9 cellular contexts compared by ENCODE assay signal in the genomic region with DNA sequence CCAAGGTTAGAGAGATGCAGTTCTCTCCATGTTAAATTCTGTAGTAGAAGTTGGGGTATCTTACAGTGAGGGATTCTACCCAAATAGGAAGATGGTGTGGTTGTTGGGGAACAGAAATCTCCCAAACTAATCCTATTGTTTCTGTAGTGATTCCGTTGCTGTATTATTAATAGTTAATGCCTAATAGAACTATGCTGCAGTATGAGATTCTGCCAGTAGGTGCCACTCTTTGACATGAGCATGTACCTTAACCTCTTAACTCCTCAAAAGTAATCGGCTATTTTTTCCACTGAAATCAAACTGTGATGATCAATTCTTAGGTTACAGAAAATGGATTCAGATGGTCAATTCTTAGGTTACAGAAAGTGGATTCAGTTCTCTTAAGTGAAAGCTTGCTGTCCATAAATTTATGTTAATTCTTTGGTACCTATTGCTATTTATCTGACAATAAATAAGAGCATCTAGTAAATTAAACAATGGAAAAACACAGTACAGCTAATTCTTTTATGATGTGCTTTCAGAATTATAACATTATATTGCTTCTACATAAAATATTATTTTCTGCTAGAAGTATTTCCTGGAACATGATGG.
DNase-seq lines count a peak whose midpoint lies in the region; ATAC-seq, FAIRE-seq and TF ChIP-seq lines count a peak whose summit lies in the region.
"Had no signal": no experiment of that assay in that cellular context is flagged by ENCODE, and none has a peak within 500 bp of the region (broad histone marks: within the 10 kb centered on the region; RNA-seq: fewer than 3 reads in every experiment).

No MANE protein-coding gene starts in this region.

- DNase-seq in AG10803 (ENCODE audit: low read depth) (peak; percentile 40), H9 (no peak), kidney glomerular epithelial cell (lab: John Stamatoyannopoulos, UW) (peak; percentile 14), T-helper 9 cell (no peak), GM12892 (ENCODE audit: insufficient read length) (no peak)
- peak; percentile 40 for DNase-seq in activated CD8-positive, alpha-beta T cell treated with anti-CD3 and anti-CD28 coated beads, Interleukin-2, amount 10 ng/mL, durations not matched to agents 7 days and 5 days
- no peak for DNase-seq in effector CD8-positive, alpha-beta T cell (lab: John Stamatoyannopoulos, UW)

- no peak overlapping the region for H2BK15ac ChIP-seq in H9 (ENCODE audit: low read depth, low read length)

- CTCF ChIA-PET in activated CD8-positive, alpha-beta T cell treated with anti-CD3 and anti-CD28 coated beads, Interleukin-2, amount 10 ng/mL, durations not matched to agents 7 days and 5 days (lab: Charles Lee): interaction anchor here (0.7 to 2.6 kb wide), 6 partner anchors 9 to 266 kb away, joined by 3 to 24 read pairs (median 3); no protein-coding TSS in a partner anchor

- H3K23ac ChIP-seq in H9 (ENCODE audit: insufficient read length, low read depth, low read length): no peak overlapping the region

- no peak overlapping the region for H3K4ac ChIP-seq in H9 (ENCODE audit: low read depth, low read length)

- no peaks in the 10 kb centered on the region for H3K27me3 ChIP-seq in H9 (ENCODE audit: insufficient read depth, low read length)

- H3K14ac ChIP-seq in H9 (ENCODE audit: insufficient read depth, low read length): no peak overlapping the region

- no peak overlapping the region for H2BK5ac ChIP-seq in H9 (ENCODE audit: insufficient read length, low read length)

- H3K27ac Mint-ChIP-seq in H9: no peak overlapping the region
- no peak overlapping the region for H3K27ac Mint-ChIP-seq in activated CD8-positive, alpha-beta T cell treated with anti-CD3 and anti-CD28 coated beads, Interleukin-2, amount 10 ng/mL, durations not matched to agents 7 days and 5 days
- H3K27ac Mint-ChIP-seq: memory B cell had no signal

- H3K36me3 Mint-ChIP-seq in H9 (ENCODE audit: insufficient read depth in 1 of 3, low read depth in 3 of 3): peaks cover 5 to 32% (median 8%) of the 10 kb centered on the region in 3 experiments
- peaks cover 2% of the 10 kb centered on the region for H3K36me3 Mint-ChIP-seq in activated CD8-positive, alpha-beta T cell treated with anti-CD3 and anti-CD28 coated beads, Interleukin-2, amount 10 ng/mL, durations not matched to agents 7 days and 5 days (ENCODE audit: low read depth)
- H3K36me3 Mint-ChIP-seq: memory B cell had no signal

- no peak overlapping the region for H4K8ac ChIP-seq in H9 (replicated peaks; ENCODE audit: insufficient read length, low read depth, low read length)

- H2BK20ac ChIP-seq in H9 (ENCODE audit: low read depth, low read length, poor library complexity, severe bottlenecking): no peak overlapping the region

- no CpG with 5 or more reads among the region's 2 CpGs for WGBS in H9 (ENCODE audit: extremely low coverage, insufficient read length, low lambda C conversion rate)

- H3K23me2 ChIP-seq in H9 (ENCODE audit: insufficient read length, low read depth, low read length, poor library complexity, severe bottlenecking): no peaks in the 10 kb centered on the region

- no peak overlapping the region for H4K5ac ChIP-seq in H9 (ENCODE audit: insufficient read length, low read depth, low read length)

- no peaks in the 10 kb centered on the region for H3K79me1 ChIP-seq in H9 (ENCODE audit: insufficient read depth, low read depth, low read length, poor library complexity, severe bottlenecking)

- no peak for TF ChIP-seq POLR2A in GM12892 (IDR thresholded peaks at IDR 0.05; ENCODE audit: low read depth, low read length)

- H4K20me1 ChIP-seq in H9 (ENCODE audit: control insufficient read depth, insufficient read depth, insufficient read length): no peaks in the 10 kb centered on the region

- TF ChIP-seq CTCF in AG10803 (conservative IDR thresholded peaks at IDR 0.05; ENCODE audit: low read length) (peak; percentile 64), H9 (conservative IDR thresholded peaks at IDR 0.05) (peak; percentile 73)

- H3K9me3 ChIP-seq in H9 (ENCODE audit: control insufficient read depth, low read depth, low read length): peaks cover 9% of the 10 kb centered on the region

- H3K4me1 Mint-ChIP-seq in H9: peaks cover 10 to 13% of the 10 kb centered on the region in 2 experiments
- H3K4me1 Mint-ChIP-seq in activated CD8-positive, alpha-beta T cell treated with anti-CD3 and anti-CD28 coated beads, Interleukin-2, amount 10 ng/mL, durations not matched to agents 7 days and 5 days (ENCODE audit: low read depth): peaks cover 9% of the 10 kb centered on the region
- H3K4me1 Mint-ChIP-seq: memory B cell had no signal

- H3K4me3 Mint-ChIP-seq in H9: no peak overlapping the region
- H3K4me3 Mint-ChIP-seq in activated CD8-positive, alpha-beta T cell treated with anti-CD3 and anti-CD28 coated beads, Interleukin-2, amount 10 ng/mL, durations not matched to agents 7 days and 5 days: no peak overlapping the region
- H3K4me3 Mint-ChIP-seq: memory B cell had no signal

- no peaks in the 10 kb centered on the region for H3K79me2 ChIP-seq in H9 (ENCODE audit: insufficient read depth, low read length)

- 0 out of 2 replicates have a peak, but pooled peaks cover 2% of the 10 kb centered on the region for H3K4me1 ChIP-seq in H9 (ENCODE audit: insufficient read depth, low read length)

- no peak overlapping the region for H3K4me2 ChIP-seq in H9 (ENCODE audit: insufficient read depth, insufficient read length, low read length)

- H3K56ac ChIP-seq in H9 (ENCODE audit: insufficient read length, low read depth, low read length): no peak overlapping the region

- H2BK120ac ChIP-seq in H9 (ENCODE audit: low read depth, low read length, poor library complexity, severe bottlenecking): no peak overlapping the region

- POLR2A ChIA-PET in activated CD8-positive, alpha-beta T cell treated with anti-CD3 and anti-CD28 coated beads, Interleukin-2, amount 10 ng/mL, durations not matched to agents 7 days and 5 days (lab: Charles Lee): no interaction called here

- no peaks in the 10 kb centered on the region for H3K27me3 Mint-ChIP-seq in H9 (ENCODE audit: low read depth)
- H3K27me3 Mint-ChIP-seq in activated CD8-positive, alpha-beta T cell treated with anti-CD3 and anti-CD28 coated beads, Interleukin-2, amount 10 ng/mL, durations not matched to agents 7 days and 5 days (ENCODE audit: low read depth): peaks cover 22% of the 10 kb centered on the region

- H4K91ac ChIP-seq in H9 (ENCODE audit: insufficient read length, low read depth, low read length): no peak overlapping the region

- FAIRE-seq in GM12892 (lab: Jason Lieb, UNC): no peak

- H3T11ph ChIP-seq in H9 (ENCODE audit: low read length): no peak overlapping the region

- H3K27ac ChIP-seq in H9 (ENCODE audit: insufficient read length, low read depth, low read length): no peak overlapping the region

- H2BK12ac ChIP-seq in H9 (ENCODE audit: insufficient read length, low read depth, low read length): no peak overlapping the region

- no peak overlapping the region for H2AFZ ChIP-seq in H9 (ENCODE audit: low read length)

- H3K18ac ChIP-seq in H9 (ENCODE audit: insufficient read length, low read depth, low read length): no peak overlapping the region

- no peak overlapping the region for H3K9ac ChIP-seq in H9 (ENCODE audit: extremely low read depth, insufficient read length, low read length)

- no peak overlapping the region for H3K4me3 ChIP-seq in AG10803 (ENCODE audit: low read length)

- ATAC-seq in activated CD8-positive, alpha-beta T cell treated with anti-CD3 and anti-CD28 coated beads, Interleukin-2, amount 10 ng/mL, durations not matched to agents 7 days and 5 days: no peak
- no peak for ATAC-seq in GM18909 (IDR thresholded peaks at IDR 0.05; ENCODE audit: poor library complexity, unreplicated experiment)

- H2AK5ac ChIP-seq in H9 (ENCODE audit: insufficient read length, low read length): no peak overlapping the region

- H3K9me3 Mint-ChIP-seq in H9: peaks cover 21 to 31% of the 10 kb centered on the region in 2 experiments
- peaks cover 22% of the 10 kb centered on the region for H3K9me3 Mint-ChIP-seq in activated CD8-positive, alpha-beta T cell treated with anti-CD3 and anti-CD28 coated beads, Interleukin-2, amount 10 ng/mL, durations not matched to agents 7 days and 5 days (ENCODE audit: insufficient read depth)

Comparison
In these comparisons a context has a peak if more than half of its experiments do, and no peak if none do; other contexts are left out.
1. DNase-seq: peak in AG10803 (single experiment), activated CD8-positive, alpha-beta T cell treated with anti-CD3 and anti-CD28 coated beads, Interleukin-2, amount 10 ng/mL, durations not matched to agents 7 days and 5 days (single experiment) and kidney glomerular epithelial cell (single experiment); none in H9 (single experiment), effector CD8-positive, alpha-beta T cell (single experiment), T-helper 9 cell (single experiment) and GM12892 (single experiment).